2 cellular contexts compared by ENCODE assay signal in genomic region chr1:17377325-17377953, GRCh38.
TF ChIP-seq lines count a peak whose summit lies in the region.

No MANE protein-coding gene starts in this region.

TF ChIP-seq in GM23338, 12 proteins besides CTCF, POLR2A, EP300 and RAD21 (continued from another document):
- TF ChIP-seq REST (IDR thresholded peaks at IDR 0.05; ENCODE audit: unreplicated experiment) (no peak), STAT1 (IDR thresholded peaks at IDR 0.05; ENCODE audit: unreplicated experiment) (no peak), NANOG (IDR thresholded peaks at IDR 0.05; ENCODE audit: borderline replicate concordance) (no peak), JUNB (IDR thresholded peaks at IDR 0.05; ENCODE audit: unreplicated experiment) (no peak), ZNF331 (CRISPR knock-in tag; IDR thresholded peaks at IDR 0.05; ENCODE audit: low read depth) (no peak), EZH2phosphoT487 (IDR thresholded peaks at IDR 0.05; ENCODE audit: unreplicated experiment) (no peak), ZNF462 (CRISPR knock-in tag; IDR thresholded peaks at IDR 0.05) (no peak), POLR2AphosphoS5 (IDR thresholded peaks at IDR 0.05; ENCODE audit: low read depth) (no peak), ETS1 (IDR thresholded peaks at IDR 0.05) (no peak), ZNF114 (CRISPR knock-in tag; IDR thresholded peaks at IDR 0.05) (no peak), EZH2 (IDR thresholded peaks at IDR 0.05; ENCODE audit: low read depth, unreplicated experiment) (no peak)

TF ChIP-seq in K562, 482 proteins besides CTCF, POLR2A, EP300 and RAD21 (continued from another document):
- peak; percentile 80 for TF ChIP-seq USF2 (CRISPR knock-in tag; IDR thresholded peaks at IDR 0.05)
- no peak for TF ChIP-seq HSF4 (CRISPR knock-in tag; IDR thresholded peaks at IDR 0.05; ENCODE audit: borderline replicate concordance)
- no peak for TF ChIP-seq E2F8 (IDR thresholded peaks at IDR 0.05; ENCODE audit: low read depth, partially characterized antibody)
- no peak for TF ChIP-seq SMARCB1 (IDR thresholded peaks at IDR 0.05; ENCODE audit: insufficient read length, low read depth)
- TF ChIP-seq THRB (CRISPR knock-in tag; conservative IDR thresholded peaks at IDR 0.05), result no peak
- TF ChIP-seq USF1 (CRISPR knock-in tag; IDR thresholded peaks at IDR 0.05), result peak; percentile 83
- TF ChIP-seq BHLHE40 (IDR thresholded peaks at IDR 0.05; ENCODE audit: low read length), result 0 out of 2 replicates have a peak, but pooled peaks have one; percentile 7
- TF ChIP-seq TOE1 (IDR thresholded peaks at IDR 0.05; ENCODE audit: borderline replicate concordance), result peak; percentile 94
- TF ChIP-seq TOE1 (CRISPR knock-in tag; IDR thresholded peaks at IDR 0.05; ENCODE audit: borderline replicate concordance, low read depth), result no peak
- peak; percentile 96 for TF ChIP-seq TFE3 (CRISPR knock-in tag; IDR thresholded peaks at IDR 0.05)
- no peak for TF ChIP-seq ATF3 (IDR thresholded peaks at IDR 0.05)
- no peak for TF ChIP-seq ATF3 (CRISPR knock-in tag; conservative IDR thresholded peaks at IDR 0.05)
- TF ChIP-seq MITF (IDR thresholded peaks at IDR 0.05), result no peak
- peak; percentile 93 for TF ChIP-seq RAD51 (IDR thresholded peaks at IDR 0.05; ENCODE audit: borderline replicate concordance, low read depth)
TF ChIP-seq in K562: peak in this region for 7.
